14 cellular contexts compared by ENCODE assay signal in the genomic region with DNA sequence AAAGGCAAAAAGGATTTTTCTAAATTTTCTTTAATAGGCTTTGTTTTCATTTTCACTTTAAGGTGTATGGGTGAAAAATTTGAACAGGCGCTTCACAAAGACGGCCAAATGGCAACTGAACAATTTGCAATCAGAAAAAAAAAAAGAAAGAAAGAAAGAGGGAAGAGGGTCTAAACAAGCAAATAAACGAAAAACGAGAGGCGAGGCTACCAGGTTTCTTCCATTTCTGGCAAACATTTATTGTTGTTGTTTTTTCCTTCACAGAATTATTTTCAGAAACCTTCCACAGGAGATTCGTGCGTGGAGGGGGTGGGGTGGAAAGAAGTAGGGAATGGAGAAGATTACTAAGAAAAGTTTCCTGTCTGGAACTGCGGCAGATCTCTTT. TPM values are rescaled to one million over a fixed set of nuclear protein-coding genes. Genes with fewer than 3 reads are reported as not detected.
DNase-seq lines count a peak whose midpoint lies in the region; ATAC-seq and TF ChIP-seq lines count a peak whose summit lies in the region.
"Had no signal": no experiment of that assay in that cellular context is flagged by ENCODE, and none has a peak within 500 bp of the region (broad histone marks: within the 10 kb centered on the region; RNA-seq: fewer than 3 reads in every experiment).

No MANE protein-coding gene starts in this region.

- H3K4me1 ChIP-seq in RWPE2 (ENCODE audit: insufficient read depth, poor library complexity, severe bottlenecking): peaks cover 8% of the 10 kb centered on the region

- no peak for ATAC-seq in RWPE2 (ENCODE audit: low read depth)
- no peak for ATAC-seq in CD4-positive, alpha-beta T cell (ENCODE audit: poor library complexity)
- ATAC-seq: left ventricle myocardium superior had no signal

- TF ChIP-seq CTCF in RWPE2 (IDR thresholded peaks at IDR 0.05; ENCODE audit: poor library complexity, severe bottlenecking): no peak
- no peak for TF ChIP-seq CTCF in glutamatergic neuron (IDR thresholded peaks at IDR 0.05; ENCODE audit: partially characterized antibody, unreplicated experiment)
- TF ChIP-seq CTCF in retinal pigment epithelial cell (conservative IDR thresholded peaks at IDR 0.05; ENCODE audit: low read depth, low read length): no peak
- TF ChIP-seq CTCF in CD4-positive, alpha-beta T cell (IDR thresholded peaks at IDR 0.05): no peak
- TF ChIP-seq CTCF in GM10248 (IDR thresholded peaks at IDR 0.05; ENCODE audit: control extremely low read depth, extremely low read depth, low read depth, missing control alignments): no peak

- peaks cover 78% of the 10 kb centered on the region for H3K27me3 Mint-ChIP-seq in activated naive CD4-positive, alpha-beta T cell treated with anti-CD3 and anti-CD28 coated beads, Interleukin-2, amount 50 U/mL, for 24 hours
- peaks cover 89% of the 10 kb centered on the region for H3K27me3 Mint-ChIP-seq in activated naive CD4-positive, alpha-beta T cell treated with anti-CD3 and anti-CD28 coated beads, Interleukin-2, amount 10 ng/mL, durations not matched to agents 7 days and 5 days
- H3K27me3 Mint-ChIP-seq in glutamatergic neuron (ENCODE audit: unreplicated experiment): peaks cover 22% of the 10 kb centered on the region
- peaks cover 96% of the 10 kb centered on the region for H3K27me3 Mint-ChIP-seq in CD4-positive, alpha-beta T cell

- peaks cover 31% of the 10 kb centered on the region for H3K36me3 Mint-ChIP-seq in activated naive CD4-positive, alpha-beta T cell treated with anti-CD3 and anti-CD28 coated beads, Interleukin-2, amount 50 U/mL, for 24 hours
- H3K36me3 Mint-ChIP-seq in activated naive CD4-positive, alpha-beta T cell treated with anti-CD3 and anti-CD28 coated beads, Interleukin-2, amount 10 ng/mL, durations not matched to agents 7 days and 5 days: peaks cover 22% of the 10 kb centered on the region
- peaks cover 6% of the 10 kb centered on the region for H3K36me3 Mint-ChIP-seq in glutamatergic neuron (ENCODE audit: unreplicated experiment)
- H3K36me3 Mint-ChIP-seq in CD4-positive, alpha-beta T cell (ENCODE audit: low read depth): peaks cover 13% of the 10 kb centered on the region

- no peaks in the 10 kb centered on the region for H3K9me3 ChIP-seq in RWPE2 (ENCODE audit: severe bottlenecking)
- H3K9me3 ChIP-seq in CD4-positive, alpha-beta T cell (ENCODE audit: control insufficient read depth, low read length): peaks cover 45% of the 10 kb centered on the region

- H3K27ac Mint-ChIP-seq in activated naive CD4-positive, alpha-beta T cell treated with anti-CD3 and anti-CD28 coated beads, Interleukin-2, amount 50 U/mL, for 24 hours: peak overlapping the region; percentile 5
- no peak overlapping the region for H3K27ac Mint-ChIP-seq in activated naive CD4-positive, alpha-beta T cell treated with anti-CD3 and anti-CD28 coated beads, Interleukin-2, amount 10 ng/mL, durations not matched to agents 7 days and 5 days
- no peak overlapping the region for H3K27ac Mint-ChIP-seq in glutamatergic neuron (ENCODE audit: unreplicated experiment)
- H3K27ac Mint-ChIP-seq in CD4-positive, alpha-beta T cell: no peak overlapping the region

- H3K4me3 Mint-ChIP-seq in activated naive CD4-positive, alpha-beta T cell treated with anti-CD3 and anti-CD28 coated beads, Interleukin-2, amount 50 U/mL, for 24 hours: no peak overlapping the region
- H3K4me3 Mint-ChIP-seq in activated naive CD4-positive, alpha-beta T cell treated with anti-CD3 and anti-CD28 coated beads, Interleukin-2, amount 10 ng/mL, durations not matched to agents 7 days and 5 days: no peak overlapping the region
- H3K4me3 Mint-ChIP-seq in glutamatergic neuron (ENCODE audit: unreplicated experiment): peak overlapping the region; percentile 85
- no peak overlapping the region for H3K4me3 Mint-ChIP-seq in CD4-positive, alpha-beta T cell

- H3K4me3 ChIP-seq in RWPE2 (ENCODE audit: severe bottlenecking): peak overlapping the region; percentile 33
- H3K4me3 ChIP-seq in retinal pigment epithelial cell (ENCODE audit: low read length): peak overlapping the region; percentile 15

- DNase-seq in activated naive CD4-positive, alpha-beta T cell treated with anti-CD3 and anti-CD28 coated beads, Interleukin-2, amount 10 ng/mL, durations not matched to agents 7 days and 5 days: no peak
- DNase-seq in RWPE2 (ENCODE audit: low spot score) (no peak), glutamatergic neuron (no peak), retinal pigment epithelial cell (ENCODE audit: low read depth) (no peak), DMS79 treated with DMSO at 0.1 percent for 48 hours (lab: John Stamatoyannopoulos, UW) (no peak), GM10248 (ENCODE audit: extremely low spot score) (no peak)
- no peak for DNase-seq in CD4-positive, alpha-beta T cell
- DNase-seq: activated CD8-positive, alpha-beta memory T cell treated with anti-CD3 and anti-CD28 coated beads, Interleukin-2, amount 50 U/mL, for 48 hours; effector CD4-positive, alpha-beta T cell; left ventricle myocardium superior; SIG-M5 had no signal

- intact Hi-C loops in CD4-positive, alpha-beta T cell (cut with DNase I, micrococcal nuclease): no loop called here

- peak overlapping the region; percentile 50 for H3K27ac ChIP-seq in RWPE2 (ENCODE audit: poor library complexity, severe bottlenecking)
- no peak overlapping the region for H3K27ac ChIP-seq in CD4-positive, alpha-beta T cell (ENCODE audit: low read depth, low read length)

- no peaks in the 10 kb centered on the region for H3K36me3 ChIP-seq in RWPE2 (ENCODE audit: low read depth)

- no peaks in the 10 kb centered on the region for H3K27me3 ChIP-seq in RWPE2 (ENCODE audit: insufficient read depth, poor library complexity, severe bottlenecking)
- peaks cover 91% of the 10 kb centered on the region for H3K27me3 ChIP-seq in CD4-positive, alpha-beta T cell (ENCODE audit: control insufficient read depth, insufficient read depth, low read length)

- H3K4me1 Mint-ChIP-seq in activated naive CD4-positive, alpha-beta T cell treated with anti-CD3 and anti-CD28 coated beads, Interleukin-2, amount 50 U/mL, for 24 hours: peaks cover 10% of the 10 kb centered on the region
- H3K4me1 Mint-ChIP-seq in activated naive CD4-positive, alpha-beta T cell treated with anti-CD3 and anti-CD28 coated beads, Interleukin-2, amount 10 ng/mL, durations not matched to agents 7 days and 5 days: peaks cover 2% of the 10 kb centered on the region
- H3K4me1 Mint-ChIP-seq in glutamatergic neuron (ENCODE audit: low read depth, unreplicated experiment): peaks cover 15% of the 10 kb centered on the region
- no peaks in the 10 kb centered on the region for H3K4me1 Mint-ChIP-seq in CD4-positive, alpha-beta T cell (ENCODE audit: low read depth)

- CTCF ChIA-PET in activated naive CD4-positive, alpha-beta T cell treated with anti-CD3 and anti-CD28 coated beads, Interleukin-2, amount 10 ng/mL, durations not matched to agents 7 days and 5 days (lab: Charles Lee): no interaction called here
- CTCF ChIA-PET in CD4-positive, alpha-beta T cell (lab: Charles Lee): interaction anchor here (0.5 kb wide), 1 partner anchor 408 kb away, joined by 3 read pairs; no protein-coding TSS in a partner anchor
- CTCF ChIA-PET in GM10248 (lab: Yijun Ruan, JAX): no interaction called here

- peaks cover 53% of the 10 kb centered on the region for H3K9me3 Mint-ChIP-seq in activated naive CD4-positive, alpha-beta T cell treated with anti-CD3 and anti-CD28 coated beads, Interleukin-2, amount 50 U/mL, for 24 hours
- H3K9me3 Mint-ChIP-seq in activated naive CD4-positive, alpha-beta T cell treated with anti-CD3 and anti-CD28 coated beads, Interleukin-2, amount 10 ng/mL, durations not matched to agents 7 days and 5 days: peaks cover 32% of the 10 kb centered on the region
- peaks cover 6% of the 10 kb centered on the region for H3K9me3 Mint-ChIP-seq in glutamatergic neuron (ENCODE audit: unreplicated experiment)
- H3K9me3 Mint-ChIP-seq in CD4-positive, alpha-beta T cell: peaks cover 34% of the 10 kb centered on the region

- POLR2A ChIA-PET in CD4-positive, alpha-beta T cell (lab: Charles Lee): no interaction called here
- POLR2A ChIA-PET in GM10248 (lab: Yijun Ruan, JAX): no interaction called here

RNA-seq across cellular contexts. Expression of gene POM121L2, which starts 24.3 kb away (rescaled TPM):
- not detected for total RNA-seq in glutamatergic neuron (ENCODE audit: unreplicated experiment)
- total RNA-seq in CD4-positive, alpha-beta T cell: not detected
- total RNA-seq: left ventricle myocardium superior, omental fat pad, ureter had no signal

RNA-seq across cellular contexts. Expression of gene PRSS16, which starts 40.2 kb away (rescaled TPM):
- 0.64 TPM for total RNA-seq in glutamatergic neuron (ENCODE audit: unreplicated experiment)
- total RNA-seq in CD4-positive, alpha-beta T cell: under 1 TPM; 0.69 to 0.98 TPM
- total RNA-seq: left ventricle myocardium superior had no signal
